8 cellular contexts compared by ENCODE assay signal in genomic region chr3:133377396-133377795, GRCh38. TPM values are rescaled to one million over a fixed set of nuclear protein-coding genes. Genes with fewer than 3 reads are reported as not detected.
DNase-seq lines count a peak whose midpoint lies in the region; ATAC-seq and TF ChIP-seq lines count a peak whose summit lies in the region.

No MANE protein-coding gene starts in this region.

- intact Hi-C loops in activated CD8-positive, alpha-beta T cell treated with anti-CD3 and anti-CD28 coated beads for 36 hours (cut with micrococcal nuclease) = no loop called here
- intact Hi-C loops in CD14-positive monocyte (cut with micrococcal nuclease) = no loop called here

- no peaks in the 10 kb centered on the region for H3K36me3 Mint-ChIP-seq in activated CD8-positive, alpha-beta T cell treated with anti-CD3 and anti-CD28 coated beads for 36 hours (ENCODE audit: low read depth)
- no peaks in the 10 kb centered on the region for H3K36me3 Mint-ChIP-seq in activated CD8-positive, alpha-beta T cell treated with anti-CD3 and anti-CD28 coated beads, Interleukin-2, amount 10 ng/mL, durations not matched to agents 7 days and 5 days (ENCODE audit: low read depth)
- H3K36me3 Mint-ChIP-seq in neural progenitor cell = peaks cover 5% of the 10 kb centered on the region
- H3K36me3 Mint-ChIP-seq in CD14-positive monocyte = no peaks in the 10 kb centered on the region

- no peak overlapping the region for H3K4me2 ChIP-seq in neural progenitor cell

- no peaks in the 10 kb centered on the region for H3K9me3 Mint-ChIP-seq in activated CD8-positive, alpha-beta T cell treated with anti-CD3 and anti-CD28 coated beads for 36 hours
- H3K9me3 Mint-ChIP-seq in activated CD8-positive, alpha-beta T cell treated with anti-CD3 and anti-CD28 coated beads, Interleukin-2, amount 10 ng/mL, durations not matched to agents 7 days and 5 days (ENCODE audit: insufficient read depth) = no peaks in the 10 kb centered on the region
- H3K9me3 Mint-ChIP-seq in neural progenitor cell = no peaks in the 10 kb centered on the region
- H3K9me3 Mint-ChIP-seq in CD14-positive monocyte = peaks cover 0 to 4% (median 0%) of the 10 kb centered on the region in 7 donors

- no peak overlapping the region for H3K4me3 Mint-ChIP-seq in activated CD8-positive, alpha-beta T cell treated with anti-CD3 and anti-CD28 coated beads for 36 hours
- H3K4me3 Mint-ChIP-seq in activated CD8-positive, alpha-beta T cell treated with anti-CD3 and anti-CD28 coated beads, Interleukin-2, amount 10 ng/mL, durations not matched to agents 7 days and 5 days = no peak overlapping the region
- H3K4me3 Mint-ChIP-seq in neural progenitor cell (no peak overlapping the region), CD14-positive monocyte (no peak overlapping the region)

- no peaks in the 10 kb centered on the region for H3K4me1 Mint-ChIP-seq in activated CD8-positive, alpha-beta T cell treated with anti-CD3 and anti-CD28 coated beads for 36 hours (ENCODE audit: low read depth)
- H3K4me1 Mint-ChIP-seq in activated CD8-positive, alpha-beta T cell treated with anti-CD3 and anti-CD28 coated beads, Interleukin-2, amount 10 ng/mL, durations not matched to agents 7 days and 5 days (ENCODE audit: low read depth) = no peaks in the 10 kb centered on the region
- H3K4me1 Mint-ChIP-seq in neural progenitor cell = peaks cover 29% of the 10 kb centered on the region
- no peaks in the 10 kb centered on the region for H3K4me1 Mint-ChIP-seq in CD14-positive monocyte

- H3F3A ChIP-seq in neural progenitor cell (ENCODE audit: low read depth) = peaks cover 25% of the 10 kb centered on the region

- POLR2A ChIA-PET in activated CD8-positive, alpha-beta T cell treated with anti-CD3 and anti-CD28 coated beads for 36 hours (lab: Charles Lee) = no interaction called here
- POLR2A ChIA-PET in activated CD8-positive, alpha-beta T cell treated with anti-CD3 and anti-CD28 coated beads, Interleukin-2, amount 10 ng/mL, durations not matched to agents 7 days and 5 days (lab: Charles Lee) = no interaction called here

- H3K4me3 ChIP-seq in neural progenitor cell = no peak overlapping the region

- no peaks in the 10 kb centered on the region for H4K20me1 ChIP-seq in neural progenitor cell (ENCODE audit: low read depth)

- H3K27ac Mint-ChIP-seq in activated CD8-positive, alpha-beta T cell treated with anti-CD3 and anti-CD28 coated beads for 36 hours = no peak overlapping the region
- H3K27ac Mint-ChIP-seq in activated CD8-positive, alpha-beta T cell treated with anti-CD3 and anti-CD28 coated beads, Interleukin-2, amount 10 ng/mL, durations not matched to agents 7 days and 5 days = no peak overlapping the region
- no peak overlapping the region for H3K27ac Mint-ChIP-seq in neural progenitor cell
- no peak overlapping the region for H3K27ac Mint-ChIP-seq in CD14-positive monocyte

- H3K27me3 ChIP-seq in neural progenitor cell = no peaks in the 10 kb centered on the region

- no peak overlapping the region for H3K9ac ChIP-seq in neural progenitor cell

- no peak overlapping the region for H2AFZ ChIP-seq in neural progenitor cell (replicated peaks)

- H3K9me3 ChIP-seq in neural progenitor cell (ENCODE audit: low read depth) = no peaks in the 10 kb centered on the region

- TF ChIP-seq CTCF in activated CD8-positive, alpha-beta T cell treated with anti-CD3 and anti-CD28 coated beads for 36 hours (IDR thresholded peaks at IDR 0.05) = peak; percentile 26
- TF ChIP-seq CTCF in neural progenitor cell (IDR thresholded peaks at IDR 0.05) (peak; percentile 49), CD14-positive monocyte (IDR thresholded peaks at IDR 0.05) (no peak)

- H3K27ac ChIP-seq in neural progenitor cell = no peak overlapping the region

- CTCF ChIA-PET in activated CD8-positive, alpha-beta T cell treated with anti-CD3 and anti-CD28 coated beads for 36 hours (lab: Charles Lee) = no interaction called here
- CTCF ChIA-PET in activated CD8-positive, alpha-beta T cell treated with anti-CD3 and anti-CD28 coated beads, Interleukin-2, amount 10 ng/mL, durations not matched to agents 7 days and 5 days (lab: Charles Lee) = interaction anchor here (1.1 kb wide), 1 partner anchor 11 kb away, joined by 3 read pairs; no protein-coding TSS in a partner anchor

- no peaks in the 10 kb centered on the region for H3K36me3 ChIP-seq in neural progenitor cell

- DNase-seq in activated CD8-positive, alpha-beta T cell treated with anti-CD3 and anti-CD28 coated beads for 36 hours = peak; percentile 7
- DNase-seq in activated CD8-positive, alpha-beta T cell treated with anti-CD3 and anti-CD28 coated beads, Interleukin-2, amount 10 ng/mL, durations not matched to agents 7 days and 5 days = no peak
- DNase-seq in NOMO-1 (lab: John Stamatoyannopoulos, UW; ENCODE audit: unreplicated experiment in 2 of 2) (peak; percentile 38 to 57), epidermal melanocyte (ENCODE audit: insufficient read length, low spot score) (peak; percentile 41), neural progenitor cell (ENCODE audit: low spot score) (peak; percentile 49), CD14-positive monocyte (ENCODE audit: low spot score) (no peak)
- DNase-seq in activated CD4-positive, CD25-positive, alpha-beta regulatory T cell (lab: John Stamatoyannopoulos, UW) = no peak

- H3K4me1 ChIP-seq in neural progenitor cell = peaks cover 23% of the 10 kb centered on the region

- no peaks in the 10 kb centered on the region for H3K79me2 ChIP-seq in neural progenitor cell (ENCODE audit: low read depth)

- no peaks in the 10 kb centered on the region for H3K27me3 Mint-ChIP-seq in activated CD8-positive, alpha-beta T cell treated with anti-CD3 and anti-CD28 coated beads for 36 hours
- H3K27me3 Mint-ChIP-seq in activated CD8-positive, alpha-beta T cell treated with anti-CD3 and anti-CD28 coated beads, Interleukin-2, amount 10 ng/mL, durations not matched to agents 7 days and 5 days (ENCODE audit: low read depth) = no peaks in the 10 kb centered on the region
- H3K27me3 Mint-ChIP-seq in neural progenitor cell (ENCODE audit: insufficient read depth, low read depth) (peaks cover 4% of the 10 kb centered on the region), CD14-positive monocyte (ENCODE audit: low read depth in 3 of 3) (peaks cover 0 to 3% (median 0%) of the 10 kb centered on the region in 3 donors)

- peak; percentile 30 for ATAC-seq in activated CD8-positive, alpha-beta T cell treated with anti-CD3 and anti-CD28 coated beads for 36 hours
- no peak for ATAC-seq in activated CD8-positive, alpha-beta T cell treated with anti-CD3 and anti-CD28 coated beads, Interleukin-2, amount 10 ng/mL, durations not matched to agents 7 days and 5 days
- no peak for ATAC-seq in GM19397 (IDR thresholded peaks at IDR 0.05; ENCODE audit: unreplicated experiment)

RNA-seq across cellular contexts. Expression of gene BFSP2, which starts 22.5 kb away (rescaled TPM):
- total RNA-seq in activated CD8-positive, alpha-beta T cell treated with anti-CD3 and anti-CD28 coated beads for 36 hours = 1 to 10 TPM in 1 of 2 experiments, under 1 TPM in 1; 0.51 to 1.1 TPM
- total RNA-seq in activated CD8-positive, alpha-beta T cell treated with anti-CD3 and anti-CD28 coated beads, Interleukin-2, amount 10 ng/mL, durations not matched to agents 7 days and 5 days = under 1 TPM; 0.42 to 0.45 TPM
- not detected in 2 replicates for total RNA-seq in neural progenitor cell (ENCODE audit: low replicate concordance)
- not detected for polyA plus RNA-seq in CD14-positive monocyte

Comparison
In these comparisons a context has a peak if more than half of its experiments do, and no peak if none do; other contexts are left out.
1. DNase-seq: peak in activated CD8-positive, alpha-beta T cell treated with anti-CD3 and anti-CD28 coated beads for 36 hours (single experiment), NOMO-1 (2 of 2), epidermal melanocyte (single experiment) and neural progenitor cell (single experiment); none in activated CD8-positive, alpha-beta T cell treated with anti-CD3 and anti-CD28 coated beads, Interleukin-2, amount 10 ng/mL, durations not matched to agents 7 days and 5 days (single experiment), activated CD4-positive, CD25-positive, alpha-beta regulatory T cell (0 of 4) and CD14-positive monocyte (single experiment).